Comparison of ENCODE assay signal across 11 cellular contexts in the genomic region with DNA sequence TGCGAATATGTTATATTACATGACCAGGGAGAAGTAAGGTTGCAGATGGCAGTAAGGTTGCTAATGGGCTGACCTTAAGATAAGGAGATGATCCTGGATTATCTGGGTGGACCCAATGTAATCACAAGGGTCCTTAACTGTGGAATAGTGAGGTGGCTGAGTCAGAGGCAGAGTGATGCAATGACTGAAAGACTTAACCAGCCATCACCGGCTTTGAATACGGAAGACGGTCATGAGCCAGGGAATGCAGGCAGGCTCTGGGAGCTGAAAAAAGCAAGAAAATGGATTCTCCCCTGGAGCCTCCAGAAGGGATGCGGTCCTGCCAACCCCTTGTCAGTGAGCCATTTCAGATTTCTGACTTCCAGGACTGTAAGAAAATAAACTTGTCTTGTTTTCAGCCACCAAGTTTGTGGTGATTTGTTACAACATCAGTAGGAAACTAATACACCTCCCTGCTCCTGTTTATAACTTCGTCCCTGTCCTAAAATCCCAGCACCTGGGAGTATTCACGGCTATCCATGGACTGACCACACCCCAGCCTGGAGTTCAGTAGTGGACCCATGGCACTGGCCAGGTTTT. TPM values are rescaled to one million over a fixed set of nuclear protein-coding genes. Genes with fewer than 3 reads are reported as not detected.
DNase-seq lines count a peak whose midpoint lies in the region; ATAC-seq and TF ChIP-seq lines count a peak whose summit lies in the region.
"Had no signal": no experiment of that assay in that cellular context is flagged by ENCODE, and none has a peak within 500 bp of the region (broad histone marks: within the 10 kb centered on the region; RNA-seq: fewer than 3 reads in every experiment).

No MANE protein-coding gene starts in this region.

- in situ Hi-C loops in brain microvascular endothelial cell (cut with HindIII; ENCODE audit: low pct_ligation_motif_present, low sequenced_read_pairs) = no loop called here

- H3K4me1 ChIP-seq in mesodermal cell (ENCODE audit: control insufficient read depth, insufficient read depth, low read length, poor library complexity, severe bottlenecking) (peaks cover 30% of the 10 kb centered on the region), SJCRH30 (peaks cover 9% of the 10 kb centered on the region)

- no peaks in the 10 kb centered on the region for H3K36me3 ChIP-seq in brain microvascular endothelial cell (replicated peaks)
- no peaks in the 10 kb centered on the region for H3K36me3 ChIP-seq in mesodermal cell (ENCODE audit: control insufficient read depth, insufficient read depth, low read length)
- no peaks in the 10 kb centered on the region for H3K36me3 ChIP-seq in SJCRH30
- H3K36me3 ChIP-seq: tibial artery had no signal

- H3K27ac ChIP-seq in brain microvascular endothelial cell = peak overlapping the region; percentile 51
- peak overlapping the region; percentile 63 for H3K27ac ChIP-seq in mesodermal cell (ENCODE audit: low read depth, low read length, severe bottlenecking)
- H3K27ac ChIP-seq in SJCRH30 = no peak overlapping the region
- H3K27ac ChIP-seq: tibial artery had no signal

- WGBS in mesodermal cell (ENCODE audit: insufficient coverage in 2 of 2), 2 experiments = 67 to 84% methylated on average over 5 to 6 of the region's 7 CpGs

- H3K27me3 ChIP-seq in brain microvascular endothelial cell (replicated peaks) = no peaks in the 10 kb centered on the region
- H3K27me3 ChIP-seq in SJCRH30 = no peaks in the 10 kb centered on the region

- H3K4me3 ChIP-seq in brain microvascular endothelial cell (ENCODE audit: low read depth, low read length) = no peak overlapping the region
- H3K4me3 ChIP-seq in mesodermal cell (ENCODE audit: extremely low read depth, insufficient read depth, low read length, poor library complexity, severe bottlenecking) = no peak overlapping the region
- no peak overlapping the region for H3K4me3 ChIP-seq in SJCRH30
- H3K4me3 ChIP-seq: tibial artery had no signal

- TF ChIP-seq CTCF in brain microvascular endothelial cell (IDR thresholded peaks at IDR 0.05; ENCODE audit: low read depth, low read length, missing control alignments) = no peak

- no peak for ATAC-seq in GM18858 (IDR thresholded peaks at IDR 0.05; ENCODE audit: unreplicated experiment)
- ATAC-seq: Right ventricle myocardium inferior had no signal

- peak; percentile 37 for DNase-seq in DMS53 (lab: John Stamatoyannopoulos, UW)
- DNase-seq in LoVo (ENCODE audit: low spot score) = peak; percentile 22
- DNase-seq in brain microvascular endothelial cell = peak; percentile 87
- no peak for DNase-seq in DMS153 (lab: John Stamatoyannopoulos, UW)
- no peak for DNase-seq in SJCRH30
- DNase-seq in ureter (ENCODE audit: low spot score) = no peak
- DNase-seq: midbrain, tibial artery had no signal

- H3K9me3 ChIP-seq in mesodermal cell (ENCODE audit: control insufficient read depth, low read length) (no peaks in the 10 kb centered on the region), SJCRH30 (replicated peaks) (no peaks in the 10 kb centered on the region)
- H3K9me3 ChIP-seq: tibial artery had no signal

RNA-seq across cellular contexts. Expression of a gene that starts 4.6 kb away (rescaled TPM):
- polyA plus RNA-seq in mesodermal cell (2013, experiment 1 of 2) = not detected
- not detected for polyA plus RNA-seq in mesodermal cell (2013, experiment 2 of 2)
- 0.08 and 0.15 TPM in 2 replicates for total RNA-seq in SJCRH30 (2014; rRNA removed; shearing (Covaris generic))
- 1.5 TPM for total RNA-seq in ureter
- total RNA-seq: Right ventricle myocardium inferior had no signal

RNA-seq across cellular contexts. Expression of a gene that starts 23.6 kb away (rescaled TPM):
- polyA plus RNA-seq in mesodermal cell (2013, experiment 1 of 2) = 90.8 TPM
- 74.4 TPM for polyA plus RNA-seq in mesodermal cell (2013, experiment 2 of 2)
- total RNA-seq in SJCRH30 (2014; rRNA removed; shearing (Covaris generic)) = 94.8 and 101 TPM in 2 replicates
- total RNA-seq in ureter = 51.9 TPM

RNA-seq across cellular contexts. Expression of a gene that starts 35.3 kb away (rescaled TPM):
- polyA plus RNA-seq in mesodermal cell (2013, experiment 1 of 2) = 9.8 TPM
- polyA plus RNA-seq in mesodermal cell (2013, experiment 2 of 2) = 7.5 TPM
- total RNA-seq in SJCRH30 (2014; rRNA removed; shearing (Covaris generic)) = 5.8 and 6.1 TPM in 2 replicates
- 8.7 TPM for total RNA-seq in ureter

RNA-seq across cellular contexts. Expression of a gene that starts 37.4 kb away (rescaled TPM):
- polyA plus RNA-seq in mesodermal cell (2013, experiment 1 of 2) = 6.6 TPM
- polyA plus RNA-seq in mesodermal cell (2013, experiment 2 of 2) = 5.9 TPM
- total RNA-seq in SJCRH30 (2014; rRNA removed; shearing (Covaris generic)) = 0.18 and 0.26 TPM in 2 replicates
- total RNA-seq in ureter = 5.1 TPM

RNA-seq across cellular contexts. Expression of a gene that starts 46.5 kb away (rescaled TPM):
- polyA plus RNA-seq in mesodermal cell (2013, experiment 1 of 2) = 142 TPM
- polyA plus RNA-seq in mesodermal cell (2013, experiment 2 of 2) = 122 TPM
- total RNA-seq in SJCRH30 (2014; rRNA removed; shearing (Covaris generic)) = 257 and 271 TPM in 2 replicates
- total RNA-seq in ureter = 87.1 TPM

Comparison
In these comparisons a context has a peak if more than half of its experiments do, and no peak if none do; other contexts are left out.
1. DNase-seq: peak in DMS53 (single experiment), LoVo (single experiment) and brain microvascular endothelial cell (single experiment); none in DMS153 (single experiment), SJCRH30 (0 of 2) and ureter (single experiment).